ENCODE assay signal across 21 cellular contexts in genomic region chr10:116029826-116030225, GRCh38.
"Had no signal": no experiment of that assay in that cellular context is flagged by ENCODE, and none has a peak within 500 bp of the region (broad histone marks: within the 10 kb centered on the region; RNA-seq: fewer than 3 reads in every experiment).

No MANE protein-coding gene starts in this region.

- H3K27ac Mint-ChIP-seq: dendritic cell treated with granulocyte-macrophage colony-stimulating factor and Interleukin-4, amounts not matched to agents 40 ng/mL and 50 ng/mL, for 4 days; effector memory CD8-positive, alpha-beta T cell; endodermal cell; mesothelial cell of epicardium; naive B cell had no signal

- H3K27me3 ChIP-seq: colonic mucosa, foreskin keratinocyte, gastroesophageal sphincter, heart left ventricle, left lung had no signal

- H3K4me1 Mint-ChIP-seq: endodermal cell, mesothelial cell of epicardium, naive B cell had no signal

- ATAC-seq: effector memory CD8-positive, alpha-beta T cell; esophagus mucosa; foreskin keratinocyte; gastroesophageal sphincter; heart left ventricle; left cardiac atrium; left lung; left ventricle myocardium superior; lower lobe of right lung; mucosa of descending colon had no signal

- H3K27ac ChIP-seq: colonic mucosa, epithelial cell of prostate, foreskin keratinocyte, gastroesophageal sphincter, heart left ventricle, left lung, lower lobe of right lung had no signal

- H3K27me3 Mint-ChIP-seq: dendritic cell treated with granulocyte-macrophage colony-stimulating factor and Interleukin-4, amounts not matched to agents 40 ng/mL and 50 ng/mL, for 4 days; effector memory CD8-positive, alpha-beta T cell; naive B cell had no signal

- H3K36me3 ChIP-seq: colonic mucosa, gastroesophageal sphincter, heart left ventricle, left lung, lower lobe of right lung had no signal

- H3K4me1 ChIP-seq: colonic mucosa, foreskin keratinocyte, gastroesophageal sphincter, heart left ventricle, left lung, lower lobe of right lung had no signal

- H3K4me3 ChIP-seq: colonic mucosa, gastroesophageal sphincter, heart left ventricle, left lung, lower lobe of right lung, mucosa of descending colon had no signal

- DNase-seq: colonic mucosa; cortex of kidney; effector CD8-positive, alpha-beta T cell; effector memory CD8-positive, alpha-beta T cell; endodermal cell; erythroblast; foreskin keratinocyte; heart left ventricle; hippocampal formation; left cardiac atrium; left lung; left ventricle myocardium superior; lower lobe of right lung; mesenchymal stem cell; mucosa of descending colon; naive B cell had no signal

- H3K9me3 ChIP-seq: colonic mucosa, lower lobe of right lung had no signal

- H3K4me3 Mint-ChIP-seq: dendritic cell treated with granulocyte-macrophage colony-stimulating factor and Interleukin-4, amounts not matched to agents 40 ng/mL and 50 ng/mL, for 4 days; effector memory CD8-positive, alpha-beta T cell; endodermal cell; mesothelial cell of epicardium; naive B cell had no signal
